In genomic region chr12:73235387-73235786, GRCh38 we compare ENCODE assay signal across 8 cellular contexts.
"Had no signal": no experiment of that assay in that cellular context is flagged by ENCODE, and none has a peak within 500 bp of the region (broad histone marks: within the 10 kb centered on the region; RNA-seq: fewer than 3 reads in every experiment).

No MANE protein-coding gene starts in this region.

- H2AFZ ChIP-seq: GM23248 had no signal

- H3K4me3 Mint-ChIP-seq: H9, IgD-negative memory B cell had no signal

- DNase-seq: GM23248, GOT3, H9, HCEC 1CT had no signal

- H3K4me3 ChIP-seq: GM23248 had no signal

- H3K36me3 Mint-ChIP-seq: IgD-negative memory B cell had no signal

- H3K27ac ChIP-seq: GM23248, HL-60 had no signal

- H3K27me3 Mint-ChIP-seq: IgD-negative memory B cell had no signal

- H3K4me1 Mint-ChIP-seq: H9 had no signal

- ATAC-seq: HepG2 had no signal

- H3K27ac Mint-ChIP-seq: H9, IgD-negative memory B cell had no signal

- H3K9ac ChIP-seq: GM23248 had no signal

- FAIRE-seq: H54, HepG2 had no signal
